Comparison of ENCODE assay signal across 1 cellular context in the genomic region with DNA sequence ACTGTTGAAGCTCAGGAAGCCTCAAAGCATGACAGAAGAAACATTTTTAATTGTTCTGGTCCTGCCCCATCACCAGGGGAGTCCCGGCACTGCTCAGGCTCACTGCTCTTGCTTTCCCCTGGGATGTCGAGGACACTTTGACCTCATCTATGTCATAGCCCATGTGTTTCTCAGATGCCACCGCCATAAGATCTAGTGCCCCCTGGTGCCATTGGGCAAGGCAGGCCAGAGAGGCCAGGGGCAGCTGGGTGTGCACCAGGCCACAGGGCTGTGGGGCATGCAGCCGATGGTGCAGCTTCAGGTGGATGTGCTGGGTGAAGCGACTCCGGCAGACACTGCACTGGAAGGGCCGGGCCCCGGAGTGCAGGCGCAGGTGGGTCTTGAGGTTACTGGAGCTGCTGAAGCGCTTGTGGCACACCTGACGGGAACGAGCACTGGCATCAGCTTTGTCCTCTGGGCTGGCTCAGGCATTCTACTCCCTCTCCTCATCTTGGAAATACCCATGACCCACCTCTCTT.
TF ChIP-seq lines count a peak whose summit lies in the region.

No MANE protein-coding gene starts in this region.

TF ChIP-seq in HepG2, 621 proteins besides CTCF, POLR2A, EP300 and RAD21:
- TF ChIP-seq HNRNPL (IDR thresholded peaks at IDR 0.05; ENCODE audit: low read depth, low read length): peak; percentile 59; the same call in 1 of the 2 replicates
- no peak for TF ChIP-seq YEATS4 (CRISPR knock-in tag; IDR thresholded peaks at IDR 0.05; ENCODE audit: borderline replicate concordance)
- no peak for TF ChIP-seq GABPA (IDR thresholded peaks at IDR 0.05; ENCODE audit: low read depth, low read length)
- TF ChIP-seq GABPA (CRISPR knock-in tag; IDR thresholded peaks at IDR 0.05; ENCODE audit: low read depth): no peak
- no peak for TF ChIP-seq HES4 (CRISPR knock-in tag; IDR thresholded peaks at IDR 0.05; ENCODE audit: borderline replicate concordance)
- TF ChIP-seq, protein P1, sequence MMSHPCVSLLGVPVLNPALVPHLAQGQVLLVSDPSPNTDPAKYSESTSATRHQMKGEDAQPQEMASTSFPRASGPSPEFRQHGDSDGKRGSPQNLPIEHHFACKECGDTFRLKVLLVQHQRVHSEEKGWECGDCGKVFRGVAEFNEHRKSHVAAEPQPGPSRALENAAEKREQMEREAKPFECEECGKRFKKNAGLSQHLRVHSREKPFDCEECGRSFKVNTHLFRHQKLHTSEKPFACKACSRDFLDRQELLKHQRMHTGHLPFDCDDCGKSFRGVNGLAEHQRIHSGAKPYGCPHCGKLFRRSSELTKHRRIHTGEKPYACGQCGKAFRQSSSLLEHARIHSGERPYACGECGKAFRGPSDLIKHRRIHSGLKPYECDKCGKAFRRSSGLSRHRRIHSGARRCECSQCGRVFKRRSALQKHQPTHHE (CRISPR knock-in tag; IDR thresholded peaks at IDR 0.05; ENCODE audit: borderline replicate concordance): no peak
- TF ChIP-seq, protein P2, sequence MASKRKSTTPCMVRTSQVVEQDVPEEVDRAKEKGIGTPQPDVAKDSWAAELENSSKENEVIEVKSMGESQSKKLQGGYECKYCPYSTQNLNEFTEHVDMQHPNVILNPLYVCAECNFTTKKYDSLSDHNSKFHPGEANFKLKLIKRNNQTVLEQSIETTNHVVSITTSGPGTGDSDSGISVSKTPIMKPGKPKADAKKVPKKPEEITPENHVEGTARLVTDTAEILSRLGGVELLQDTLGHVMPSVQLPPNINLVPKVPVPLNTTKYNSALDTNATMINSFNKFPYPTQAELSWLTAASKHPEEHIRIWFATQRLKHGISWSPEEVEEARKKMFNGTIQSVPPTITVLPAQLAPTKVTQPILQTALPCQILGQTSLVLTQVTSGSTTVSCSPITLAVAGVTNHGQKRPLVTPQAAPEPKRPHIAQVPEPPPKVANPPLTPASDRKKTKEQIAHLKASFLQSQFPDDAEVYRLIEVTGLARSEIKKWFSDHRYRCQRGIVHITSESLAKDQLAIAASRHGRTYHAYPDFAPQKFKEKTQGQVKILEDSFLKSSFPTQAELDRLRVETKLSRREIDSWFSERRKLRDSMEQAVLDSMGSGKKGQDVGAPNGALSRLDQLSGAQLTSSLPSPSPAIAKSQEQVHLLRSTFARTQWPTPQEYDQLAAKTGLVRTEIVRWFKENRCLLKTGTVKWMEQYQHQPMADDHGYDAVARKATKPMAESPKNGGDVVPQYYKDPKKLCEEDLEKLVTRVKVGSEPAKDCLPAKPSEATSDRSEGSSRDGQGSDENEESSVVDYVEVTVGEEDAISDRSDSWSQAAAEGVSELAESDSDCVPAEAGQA (IDR thresholded peaks at IDR 0.05; ENCODE audit: low read depth): no peak
- TF ChIP-seq, protein P2 (CRISPR knock-in tag; IDR thresholded peaks at IDR 0.05; ENCODE audit: borderline replicate concordance): no peak
- TF ChIP-seq SATB2 (CRISPR knock-in tag; IDR thresholded peaks at IDR 0.05): no peak
- TF ChIP-seq MTF2 (CRISPR knock-in tag; IDR thresholded peaks at IDR 0.05; ENCODE audit: borderline replicate concordance): no peak
- no peak for TF ChIP-seq SRF (IDR thresholded peaks at IDR 0.05; ENCODE audit: low read depth, low read length)
- TF ChIP-seq, protein P3, sequence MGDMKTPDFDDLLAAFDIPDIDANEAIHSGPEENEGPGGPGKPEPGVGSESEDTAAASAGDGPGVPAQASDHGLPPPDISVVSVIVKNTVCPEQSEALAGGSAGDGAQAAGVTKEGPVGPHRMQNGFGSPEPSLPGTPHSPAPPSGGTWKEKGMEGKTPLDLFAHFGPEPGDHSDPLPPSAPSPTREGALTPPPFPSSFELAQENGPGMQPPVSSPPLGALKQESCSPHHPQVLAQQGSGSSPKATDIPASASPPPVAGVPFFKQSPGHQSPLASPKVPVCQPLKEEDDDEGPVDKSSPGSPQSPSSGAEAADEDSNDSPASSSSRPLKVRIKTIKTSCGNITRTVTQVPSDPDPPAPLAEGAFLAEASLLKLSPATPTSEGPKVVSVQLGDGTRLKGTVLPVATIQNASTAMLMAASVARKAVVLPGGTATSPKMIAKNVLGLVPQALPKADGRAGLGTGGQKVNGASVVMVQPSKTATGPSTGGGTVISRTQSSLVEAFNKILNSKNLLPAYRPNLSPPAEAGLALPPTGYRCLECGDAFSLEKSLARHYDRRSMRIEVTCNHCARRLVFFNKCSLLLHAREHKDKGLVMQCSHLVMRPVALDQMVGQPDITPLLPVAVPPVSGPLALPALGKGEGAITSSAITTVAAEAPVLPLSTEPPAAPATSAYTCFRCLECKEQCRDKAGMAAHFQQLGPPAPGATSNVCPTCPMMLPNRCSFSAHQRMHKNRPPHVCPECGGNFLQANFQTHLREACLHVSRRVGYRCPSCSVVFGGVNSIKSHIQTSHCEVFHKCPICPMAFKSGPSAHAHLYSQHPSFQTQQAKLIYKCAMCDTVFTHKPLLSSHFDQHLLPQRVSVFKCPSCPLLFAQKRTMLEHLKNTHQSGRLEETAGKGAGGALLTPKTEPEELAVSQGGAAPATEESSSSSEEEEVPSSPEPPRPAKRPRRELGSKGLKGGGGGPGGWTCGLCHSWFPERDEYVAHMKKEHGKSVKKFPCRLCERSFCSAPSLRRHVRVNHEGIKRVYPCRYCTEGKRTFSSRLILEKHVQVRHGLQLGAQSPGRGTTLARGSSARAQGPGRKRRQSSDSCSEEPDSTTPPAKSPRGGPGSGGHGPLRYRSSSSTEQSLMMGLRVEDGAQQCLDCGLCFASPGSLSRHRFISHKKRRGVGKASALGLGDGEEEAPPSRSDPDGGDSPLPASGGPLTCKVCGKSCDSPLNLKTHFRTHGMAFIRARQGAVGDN (CRISPR knock-in tag; IDR thresholded peaks at IDR 0.05): peak; percentile 36; the same call in 1 of the 2 replicates
